In the genomic region with DNA sequence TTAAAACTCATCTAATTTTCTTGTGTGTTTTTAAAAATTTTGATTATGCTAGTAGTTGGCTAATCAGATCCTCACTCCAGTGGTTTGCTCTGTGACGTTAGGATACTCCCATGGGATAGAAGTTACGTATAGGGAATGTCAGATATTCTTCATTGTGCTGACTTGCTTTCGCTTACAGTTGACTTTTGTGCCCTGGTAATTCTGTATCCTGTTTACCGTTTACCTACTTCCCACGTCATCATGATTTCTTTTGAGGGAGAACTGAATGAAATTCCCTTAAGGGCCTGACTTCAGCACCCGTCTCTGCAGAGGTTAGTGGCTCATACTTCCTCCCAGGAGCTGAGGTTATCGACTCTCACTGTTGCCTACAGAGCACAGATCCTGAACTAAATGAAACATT, we compare ENCODE assay signal across 9 cellular contexts. TPM values are rescaled to one million over a fixed set of nuclear protein-coding genes. Genes with fewer than 3 reads are reported as not detected.
DNase-seq lines count a peak whose midpoint lies in the region; ATAC-seq and TF ChIP-seq lines count a peak whose summit lies in the region.
"Had no signal": no experiment of that assay in that cellular context is flagged by ENCODE, and none has a peak within 500 bp of the region (broad histone marks: within the 10 kb centered on the region; RNA-seq: fewer than 3 reads in every experiment).

No MANE protein-coding gene starts in this region.

- WGBS in aorta, 2 donors = 9 to 10% methylated on average over 7 of the region's 7 CpGs

- DNase-seq in left ventricle myocardium inferior (no peak), left ventricle myocardium superior (no peak), breast epithelium (ENCODE audit: low spot score in 2 of 2) (no peak), lung microvascular endothelial cell (ENCODE audit: low read depth in 2 of 2) (peak; percentile 65 to 89), aorta (no peak)
- DNase-seq: NCI-H2171 had no signal

- peaks cover 98% of the 10 kb centered on the region for H3K4me1 ChIP-seq in left ventricle myocardium inferior
- peaks cover 0 to 8% of the 10 kb centered on the region in 2 donors for H3K4me1 ChIP-seq in breast epithelium
- H3K4me1 ChIP-seq in aorta (ENCODE audit: control insufficient read depth in 1 of 2, insufficient read depth in 2 of 2, low read length in 2 of 2) = no peaks in the 10 kb centered on the region

- H3K36me3 ChIP-seq in left ventricle myocardium inferior (peaks cover 38% of the 10 kb centered on the region), breast epithelium (peaks cover 10% of the 10 kb centered on the region), aorta (ENCODE audit: control insufficient read depth in 1 of 2, insufficient read depth in 2 of 2, low read length in 1 of 2) (no peaks in the 10 kb centered on the region)

- no peak for ATAC-seq in left ventricle myocardium superior
- ATAC-seq in aorta (ENCODE audit: low FRiP score) = no peak
- ATAC-seq in GM21825 (IDR thresholded peaks at IDR 0.05; ENCODE audit: unreplicated experiment) = no peak
- no peak for ATAC-seq in GM21737 (IDR thresholded peaks at IDR 0.05; ENCODE audit: unreplicated experiment)
- ATAC-seq in HG02642 (IDR thresholded peaks at IDR 0.05; ENCODE audit: poor library complexity, unreplicated experiment) = no peak

- TF ChIP-seq POLR2A in breast epithelium (IDR thresholded peaks at IDR 0.05) = no peak

- H3K4me3 ChIP-seq in left ventricle myocardium inferior = peak overlapping the region; percentile 76
- peak overlapping the region; percentile 73 to 98 (median 84) for H3K4me3 ChIP-seq in breast epithelium
- H3K4me3 ChIP-seq in aorta (ENCODE audit: low read length in 2 of 2) = peak overlapping the region; percentile 21 to 23

- no peak for TF ChIP-seq CTCF in left ventricle myocardium inferior (IDR thresholded peaks at IDR 0.05; ENCODE audit: borderline replicate concordance)
- TF ChIP-seq CTCF in breast epithelium (IDR thresholded peaks at IDR 0.05) = no peak

- H3K9me3 ChIP-seq in left ventricle myocardium inferior (replicated peaks) (no peaks in the 10 kb centered on the region), breast epithelium (no peaks in the 10 kb centered on the region), aorta (ENCODE audit: control insufficient read depth, low read length) (no peaks in the 10 kb centered on the region)

- no peaks in the 10 kb centered on the region for H3K27me3 ChIP-seq in left ventricle myocardium inferior (ENCODE audit: low read depth)
- no peaks in the 10 kb centered on the region for H3K27me3 ChIP-seq in breast epithelium
- no peaks in the 10 kb centered on the region for H3K27me3 ChIP-seq in aorta (ENCODE audit: control insufficient read depth in 1 of 2, insufficient read depth in 2 of 2, low read length in 1 of 2)

- intact Hi-C loops in left ventricle myocardium inferior (cut with micrococcal nuclease) = no loop called here
- intact Hi-C loops in left ventricle myocardium superior (cut with micrococcal nuclease) = loop anchor here (10.0 kb wide), 1 partner anchor 50 kb away; no protein-coding TSS in a partner anchor
- intact Hi-C loops in breast epithelium (cut with DNase I; ENCODE audit: low total_unique reads) = no loop called here
- intact Hi-C loops in aorta (cut with DNase I) = loop anchor here (5.0 kb wide), 2 partner anchors 48 to 268 kb away; a partner anchor contains a TSS

- H3K27ac ChIP-seq in left ventricle myocardium inferior (replicated peaks) = peak overlapping the region; percentile 97
- H3K27ac ChIP-seq in breast epithelium = peak overlapping the region; percentile 43 to 99
- peak overlapping the region in 1 of 2 donors; percentile 20 for H3K27ac ChIP-seq in aorta (ENCODE audit: low read depth in 1 of 2, low read length in 2 of 2)

RNA-seq across cellular contexts. Expression of a gene that starts 2.6 kb away (rescaled TPM):
- 733 TPM for total RNA-seq in left ventricle myocardium inferior
- 599 TPM for total RNA-seq in left ventricle myocardium superior
- total RNA-seq in breast epithelium = 100 to 1,000 TPM; 331 to 432 (median 409) TPM
- 225 and 352 TPM in 2 replicates for total RNA-seq in lung microvascular endothelial cell
- 100 to 1,000 TPM; 251 to 297 TPM for total RNA-seq in aorta
- polyA plus RNA-seq in aorta = 100 to 1,000 TPM in 1 of 2 donors, 10 to 100 TPM in 1; 97.0 to 104 TPM

RNA-seq across cellular contexts. Expression of a gene that starts 57.5 kb away (rescaled TPM):
- total RNA-seq in left ventricle myocardium inferior (89.9 TPM), left ventricle myocardium superior (66.1 TPM), breast epithelium (10 to 100 TPM; 65.1 to 83.6 (median 70.9) TPM), lung microvascular endothelial cell (49.5 and 96.8 TPM in 2 replicates), aorta (10 to 100 TPM; 46.0 to 53.1 TPM)
- 10 to 100 TPM; 18.5 to 30.4 TPM for polyA plus RNA-seq in aorta

Comparison
In these comparisons a context has a peak if more than half of its experiments do, and no peak if none do; other contexts are left out.
1. intact Hi-C loops: an anchor here in left ventricle myocardium superior (10.0 kb wide) and aorta (5.0 kb wide); none called in left ventricle myocardium inferior and breast epithelium.
2. DNase-seq: peak in lung microvascular endothelial cell (2 of 2); none in left ventricle myocardium inferior (single experiment), left ventricle myocardium superior (single experiment), breast epithelium (0 of 2) and aorta (0 of 2).
3. H3K4me3 ChIP-seq: peak in every context shown above with its lines; median percentile 84 in breast epithelium; 76 in left ventricle myocardium inferior; 22 in aorta.